ENCODE assay signal across 10 cellular contexts in genomic region chr9:127121628-127122175, GRCh38. TPM values are rescaled to one million over a fixed set of nuclear protein-coding genes. Genes with fewer than 3 reads are reported as not detected.
DNase-seq lines count a peak whose midpoint lies in the region; TF ChIP-seq lines count a peak whose summit lies in the region.
"Had no signal": no experiment of that assay in that cellular context is flagged by ENCODE, and none has a peak within 500 bp of the region (broad histone marks: within the 10 kb centered on the region; RNA-seq: fewer than 3 reads in every experiment).

No MANE protein-coding gene starts in this region.

- no peaks in the 10 kb centered on the region for H3K9me3 ChIP-seq in esophagus (ENCODE audit: control insufficient read depth in 2 of 2, insufficient read depth in 1 of 2, low read depth in 1 of 2, low read length in 1 of 2)
- H3K9me3 ChIP-seq: A549 had no signal

- no peak for TF ChIP-seq CTCF in GM10248 (IDR thresholded peaks at IDR 0.05; ENCODE audit: control extremely low read depth, extremely low read depth, low read depth, missing control alignments)

- DNase-seq in NCI-H2107 treated with DMSO at 0.1 percent for 48 hours (lab: John Stamatoyannopoulos, UW; ENCODE audit: unreplicated experiment) (peak; percentile 10), NCI-H2107 (lab: John Stamatoyannopoulos, UW) (no peak), mesenteric fat pad (ENCODE audit: low spot score) (peak; percentile 85), GM10248 (ENCODE audit: extremely low spot score) (no peak), NCI-H187 (lab: John Stamatoyannopoulos, UW) (no peak)
- no peak for DNase-seq in NK-92 treated with Interleukin-12 subunit alpha and Interleukin-12 subunit beta, amount 100 ng/mL, for 24 hours (lab: John Stamatoyannopoulos, UW)
- DNase-seq: NCI-H1436 treated with DMSO at 0.1 percent for 48 hours had no signal

- CTCF ChIA-PET in GM10248 (lab: Yijun Ruan, JAX) = interaction anchor here (1.1 to 1.4 kb wide), 2 partner anchors 16 to 19 kb away, joined by 3 to 4 read pairs; no protein-coding TSS in a partner anchor

- peak overlapping the region; percentile 90 to 94 for H3K27ac ChIP-seq in esophagus (ENCODE audit: low read depth in 2 of 2, low read length in 1 of 2)
- H3K27ac ChIP-seq in urinary bladder (ENCODE audit: low read depth) = peak overlapping the region; percentile 81
- H3K27ac ChIP-seq: A549 had no signal

- POLR2A ChIA-PET in GM10248 (lab: Yijun Ruan, JAX) = no interaction called here

- H3K36me3 ChIP-seq in esophagus (ENCODE audit: control insufficient read depth in 2 of 2, insufficient read depth in 2 of 2, low read length in 1 of 2) = peaks cover 0 to 2% of the 10 kb centered on the region in 2 donors
- no peaks in the 10 kb centered on the region for H3K36me3 ChIP-seq in urinary bladder (ENCODE audit: insufficient read depth)

- H3K4me1 ChIP-seq in esophagus (ENCODE audit: control insufficient read depth in 2 of 2, insufficient read depth in 2 of 2, low read length in 1 of 2) (peaks cover 7 to 22% of the 10 kb centered on the region in 2 donors), urinary bladder (ENCODE audit: insufficient read depth) (no peaks in the 10 kb centered on the region)

- no peaks in the 10 kb centered on the region for H3K27me3 ChIP-seq in esophagus (ENCODE audit: control insufficient read depth in 1 of 2, insufficient read depth in 2 of 2, low read length in 2 of 2)

- H3K4me3 ChIP-seq in esophagus (ENCODE audit: low read depth in 1 of 2, low read length in 2 of 2) = peak overlapping the region; percentile 49 to 53
- peak overlapping the region; percentile 35 for H3K4me3 ChIP-seq in urinary bladder (ENCODE audit: low read depth, low read length)
- H3K4me3 ChIP-seq: A549 had no signal

- WGBS in esophagus, 2 donors = 20 to 36% methylated on average over 17 to 20 of the region's 20 CpGs
- 9% methylated on average over 20 of the region's 20 CpGs for WGBS in urinary bladder

RNA-seq across cellular contexts. Expression of gene ANGPTL2, which starts 0.7 kb away (rescaled TPM):
- 1 to 10 TPM; 1.9 to 5.8 TPM for polyA plus RNA-seq in esophagus
- total RNA-seq in mesenteric fat pad = 169 TPM
- 37.7 TPM for total RNA-seq in urinary bladder
- polyA plus RNA-seq in urinary bladder = 94.6 TPM

Comparison
In these comparisons a context has a peak if more than half of its experiments do, and no peak if none do; other contexts are left out.
1. DNase-seq: peak in NCI-H2107 treated with DMSO at 0.1 percent for 48 hours (single experiment) and mesenteric fat pad (single experiment); none in NCI-H2107 (single experiment), NK-92 treated with Interleukin-12 subunit alpha and Interleukin-12 subunit beta, amount 100 ng/mL, for 24 hours (single experiment), GM10248 (single experiment) and NCI-H187 (0 of 2).